31 cellular contexts compared by ENCODE assay signal in genomic region chr16:84252214-84252613, GRCh38. TPM values are rescaled to one million over a fixed set of nuclear protein-coding genes. Genes with fewer than 3 reads are reported as not detected.
"Had no signal": no experiment of that assay in that cellular context is flagged by ENCODE, and none has a peak within 500 bp of the region (broad histone marks: within the 10 kb centered on the region; RNA-seq: fewer than 3 reads in every experiment).

No MANE protein-coding gene starts in this region.

- H3K27me3 ChIP-seq: SJCRH30 had no signal

- H3K27ac Mint-ChIP-seq: activated CD4-positive, alpha-beta T cell treated with anti-CD3 and anti-CD28 coated beads for 36 hours; activated CD8-positive, alpha-beta T cell treated with anti-CD3 and anti-CD28 coated beads for 36 hours; activated naive CD4-positive, alpha-beta T cell treated with anti-CD3 and anti-CD28 coated beads, Interleukin-2, amount 10 ng/mL, durations not matched to agents 7 days and 5 days; activated naive CD8-positive, alpha-beta T cell treated with anti-CD3 and anti-CD28 coated beads for 36 hours; activated T-cell treated with anti-CD3 and anti-CD28 coated beads, Interleukin-2, amount 50 U/mL, for 72 hours; activated T-helper 2 cell treated with anti-CD3 and anti-CD28 coated beads, Interferon-gamma antibody, Interleukin-2, Interleukin-4, amounts not matched to agents 10 μg/mL and 5 μg/mL and 100 μg/mL, durations not matched to agents 14 hours and 24 hours and 36 hours had no signal

- H3K4me2 ChIP-seq: SK-N-SH had no signal

- H3K9me3 Mint-ChIP-seq: activated CD8-positive, alpha-beta T cell treated with anti-CD3 and anti-CD28 coated beads for 36 hours; activated naive CD4-positive, alpha-beta T cell treated with anti-CD3 and anti-CD28 coated beads, Interleukin-2, amount 10 ng/mL, durations not matched to agents 7 days and 5 days; activated naive CD8-positive, alpha-beta T cell treated with anti-CD3 and anti-CD28 coated beads for 36 hours; activated T-cell treated with anti-CD3 and anti-CD28 coated beads, Interleukin-2, amount 50 U/mL, for 72 hours; activated T-helper 2 cell treated with anti-CD3 and anti-CD28 coated beads, Interferon-gamma antibody, Interleukin-2, Interleukin-4, amounts not matched to agents 10 μg/mL and 5 μg/mL and 100 μg/mL, durations not matched to agents 14 hours and 24 hours and 36 hours had no signal

- H3K36me3 Mint-ChIP-seq: activated naive CD4-positive, alpha-beta T cell treated with anti-CD3 and anti-CD28 coated beads, Interleukin-2, amount 10 ng/mL, durations not matched to agents 7 days and 5 days; activated naive CD8-positive, alpha-beta T cell treated with anti-CD3 and anti-CD28 coated beads for 36 hours had no signal

- H3K9me3 ChIP-seq: SJCRH30, SK-N-SH had no signal

- H3K4me3 Mint-ChIP-seq: activated CD4-positive, alpha-beta T cell treated with anti-CD3 and anti-CD28 coated beads for 36 hours; activated CD8-positive, alpha-beta T cell treated with anti-CD3 and anti-CD28 coated beads for 36 hours; activated naive CD4-positive, alpha-beta T cell treated with anti-CD3 and anti-CD28 coated beads, Interleukin-2, amount 10 ng/mL, durations not matched to agents 7 days and 5 days; activated naive CD8-positive, alpha-beta T cell treated with anti-CD3 and anti-CD28 coated beads for 36 hours; activated T-cell treated with anti-CD3 and anti-CD28 coated beads, Interleukin-2, amount 50 U/mL, for 72 hours had no signal

- DNase-seq: activated CD4-positive, alpha-beta T cell treated with anti-CD3 and anti-CD28 coated beads for 36 hours; activated CD4-positive, alpha-beta T cell treated with anti-CD3 and anti-CD28 coated beads, Interleukin-2, amount 50 U/mL, for 1 hour; activated CD8-positive, alpha-beta memory T cell treated with anti-CD3 and anti-CD28 coated beads, Interleukin-2, amount 50 U/mL, for 4 hours; activated CD8-positive, alpha-beta T cell treated with anti-CD3 and anti-CD28 coated beads for 36 hours; activated gamma-delta T cell treated with Interleukin-2 at 50 U/mL for 16 hours; activated naive CD4-positive, alpha-beta T cell treated with anti-CD3 and anti-CD28 coated beads, Interleukin-2, amount 10 ng/mL, durations not matched to agents 7 days and 5 days; activated naive CD8-positive, alpha-beta T cell treated with anti-CD3 and anti-CD28 coated beads for 36 hours; activated T-cell treated with anti-CD3 and anti-CD28 coated beads, Interleukin-2, amount 50 U/mL, for 72 hours; brain microvascular endothelial cell; MV-4-11; NCI-H1092 treated with DMSO at 0.1 percent for 48 hours; NCI-H1417 treated with DMSO at 0.1 percent for 48 hours; NCI-H1694; NCI-H2029; NCI-H2107; NCI-H345; NCI-H510A; NCI-H526 treated with DMSO at 0.1 percent for 48 hours; NCI-H82; Right ventricle myocardium superior; SJCRH30; SK-N-SH; T-helper 1 cell had no signal

- H3K4me3 ChIP-seq: cardiac muscle cell, SJCRH30 had no signal

- H3K36me3 ChIP-seq: brain microvascular endothelial cell, cardiac muscle cell, SJCRH30 had no signal

- H3K4me1 Mint-ChIP-seq: activated CD4-positive, alpha-beta T cell treated with anti-CD3 and anti-CD28 coated beads for 36 hours; activated naive CD4-positive, alpha-beta T cell treated with anti-CD3 and anti-CD28 coated beads, Interleukin-2, amount 10 ng/mL, durations not matched to agents 7 days and 5 days; activated naive CD8-positive, alpha-beta T cell treated with anti-CD3 and anti-CD28 coated beads for 36 hours had no signal

- H3K27ac ChIP-seq: brain microvascular endothelial cell, cardiac muscle cell, RWPE1, SJCRH30, VCaP had no signal

- H3K9ac ChIP-seq: SK-N-SH had no signal

RNA-seq across cellular contexts. Expression of gene KCNG4, which starts 12.4 kb away (rescaled TPM):
- total RNA-seq: activated CD4-positive, alpha-beta T cell treated with anti-CD3 and anti-CD28 coated beads for 36 hours; activated CD8-positive, alpha-beta T cell treated with anti-CD3 and anti-CD28 coated beads for 36 hours; activated naive CD8-positive, alpha-beta T cell treated with anti-CD3 and anti-CD28 coated beads for 36 hours; activated T-cell treated with anti-CD3 and anti-CD28 coated beads, Interleukin-2, amount 50 U/mL, for 72 hours; activated T-helper 2 cell treated with anti-CD3 and anti-CD28 coated beads, Interferon-gamma antibody, Interleukin-2, Interleukin-4, amounts not matched to agents 10 μg/mL and 5 μg/mL and 100 μg/mL, durations not matched to agents 14 hours and 24 hours and 36 hours; cardiac muscle cell; MCF 10A; OCI-LY7; Right ventricle myocardium superior; T-helper 2 cell treated with Interferon-gamma antibody and Interleukin-4, amounts not matched to agents 100 ng/mL and 5 ng/mL, for 36 hours had no signal
- polyA plus RNA-seq: adipose tissue, cardiac muscle cell, SK-N-SH had no signal

RNA-seq across cellular contexts. Expression of gene WFDC1, which starts 42.5 kb away (rescaled TPM):
- total RNA-seq: activated CD4-positive, alpha-beta T cell treated with anti-CD3 and anti-CD28 coated beads for 36 hours; activated CD8-positive, alpha-beta T cell treated with anti-CD3 and anti-CD28 coated beads for 36 hours; activated naive CD8-positive, alpha-beta T cell treated with anti-CD3 and anti-CD28 coated beads for 36 hours; activated T-cell treated with anti-CD3 and anti-CD28 coated beads, Interleukin-2, amount 50 U/mL, for 72 hours; activated T-helper 2 cell treated with anti-CD3 and anti-CD28 coated beads, Interferon-gamma antibody, Interleukin-2, Interleukin-4, amounts not matched to agents 10 μg/mL and 5 μg/mL and 100 μg/mL, durations not matched to agents 14 hours and 24 hours and 36 hours; MCF 10A; OCI-LY7; T-helper 2 cell treated with Interferon-gamma antibody and Interleukin-4, amounts not matched to agents 100 ng/mL and 5 ng/mL, for 36 hours had no signal
